ENCODE assay signal across 16 cellular contexts in genomic region chr2:234298916-234299315, GRCh38.
"Had no signal": no experiment of that assay in that cellular context is flagged by ENCODE, and none has a peak within 500 bp of the region (broad histone marks: within the 10 kb centered on the region; RNA-seq: fewer than 3 reads in every experiment).

No MANE protein-coding gene starts in this region.

- DNase-seq: activated CD4-positive, alpha-beta T cell treated with anti-CD3 and anti-CD28 coated beads for 1 hour; activated CD8-positive, alpha-beta T cell treated with anti-CD3 and anti-CD28 coated beads, Interleukin-2, amount 10 ng/mL, durations not matched to agents 7 days and 5 days; activated gamma-delta T cell; body of pancreas; central memory CD4-positive, alpha-beta T cell; cortex of kidney; effector memory CD4-positive, alpha-beta T cell; gastrocnemius medialis; heart right ventricle; left lung; stimulated activated CD4-positive, alpha-beta T cell treated with anti-CD3 and anti-CD28 coated beads, Interleukin-2, amount 100 ng/mL, for 48 hours; stimulated activated CD8-positive, alpha-beta memory T cell treated with anti-CD3 and anti-CD28 coated beads, Interleukin-4, amount 100 ng/mL, for 48 hours; T-helper 9 cell had no signal

- H3K27me3 Mint-ChIP-seq: stimulated activated naive CD8-positive, alpha-beta T cell treated with anti-CD3 and anti-CD28 coated beads, Interleukin-15, Interleukin-2, amounts not matched to agents 100 ng/mL and 50 ng/mL, for 24 hours had no signal

- H3K9me3 ChIP-seq: body of pancreas, gastrocnemius medialis, heart right ventricle, left lung, thoracic aorta had no signal

- H3K27ac Mint-ChIP-seq: activated CD8-positive, alpha-beta T cell treated with anti-CD3 and anti-CD28 coated beads, Interleukin-2, amount 10 ng/mL, durations not matched to agents 7 days and 5 days; stimulated activated naive CD8-positive, alpha-beta T cell treated with anti-CD3 and anti-CD28 coated beads, Interleukin-15, Interleukin-2, amounts not matched to agents 100 ng/mL and 50 ng/mL, for 24 hours had no signal

- H3K27me3 ChIP-seq: body of pancreas, gastrocnemius medialis, left lung had no signal

- H3K4me1 ChIP-seq: body of pancreas, gastrocnemius medialis, left lung had no signal

- ATAC-seq: activated CD8-positive, alpha-beta T cell treated with anti-CD3 and anti-CD28 coated beads, Interleukin-2, amount 10 ng/mL, durations not matched to agents 7 days and 5 days; body of pancreas; gastrocnemius medialis; heart right ventricle; left lung had no signal

- H3K9me3 Mint-ChIP-seq: stimulated activated naive CD8-positive, alpha-beta T cell treated with anti-CD3 and anti-CD28 coated beads, Interleukin-15, Interleukin-2, amounts not matched to agents 100 ng/mL and 50 ng/mL, for 24 hours had no signal

- H3K36me3 ChIP-seq: gastrocnemius medialis, heart right ventricle, left lung, thoracic aorta had no signal

- H3K27ac ChIP-seq: body of pancreas, epithelial cell of prostate, gastrocnemius medialis, heart right ventricle, left lung, thoracic aorta had no signal

- H3K4me3 ChIP-seq: body of pancreas, gastrocnemius medialis, heart right ventricle, left lung, thoracic aorta had no signal

- H3K4me3 Mint-ChIP-seq: activated CD8-positive, alpha-beta T cell treated with anti-CD3 and anti-CD28 coated beads, Interleukin-2, amount 10 ng/mL, durations not matched to agents 7 days and 5 days; stimulated activated naive CD8-positive, alpha-beta T cell treated with anti-CD3 and anti-CD28 coated beads, Interleukin-15, Interleukin-2, amounts not matched to agents 100 ng/mL and 50 ng/mL, for 24 hours had no signal
